Comparison of ENCODE assay signal across 9 cellular contexts in the genomic region with DNA sequence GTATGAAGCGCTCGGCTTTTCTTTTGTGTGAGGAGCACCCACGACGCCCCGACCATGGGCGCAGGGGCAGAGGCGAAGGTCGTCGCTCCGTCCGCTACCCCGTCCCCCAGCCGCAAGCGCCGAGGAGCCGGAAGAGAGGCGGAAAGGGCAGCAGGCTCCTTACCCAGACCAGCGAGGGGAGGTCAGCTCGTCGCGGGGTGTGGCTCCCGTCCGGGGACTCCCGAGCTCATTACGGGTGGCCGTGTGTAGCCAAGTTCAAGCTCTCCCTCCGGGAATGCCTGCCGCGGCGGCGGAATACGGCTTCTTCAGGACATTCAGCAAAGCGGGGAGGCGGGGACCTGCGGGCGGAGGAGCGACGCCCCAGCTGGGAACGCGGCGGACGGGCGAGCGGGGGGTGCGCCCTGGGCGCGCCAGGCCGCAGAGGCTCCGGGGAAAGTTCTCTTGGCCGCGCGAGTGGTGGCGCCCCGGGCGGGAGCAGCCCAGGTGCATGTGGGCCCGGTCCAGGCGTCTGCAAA. TPM values are rescaled to one million over a fixed set of nuclear protein-coding genes. Genes with fewer than 3 reads are reported as not detected.
DNase-seq lines count a peak whose midpoint lies in the region; ATAC-seq, FAIRE-seq and TF ChIP-seq lines count a peak whose summit lies in the region.
"Had no signal": no experiment of that assay in that cellular context is flagged by ENCODE, and none has a peak within 500 bp of the region (broad histone marks: within the 10 kb centered on the region; RNA-seq: fewer than 3 reads in every experiment).

No MANE protein-coding gene starts in this region.

- peaks cover 9% of the 10 kb centered on the region for H3K4me1 Mint-ChIP-seq in astrocyte (ENCODE audit: low read depth, unreplicated experiment)

- ATAC-seq in HG02571 (IDR thresholded peaks at IDR 0.05; ENCODE audit: unreplicated experiment) (peak; percentile 37), sciatic nerve (peak; percentile 80)

- H3K27ac Mint-ChIP-seq in astrocyte (ENCODE audit: unreplicated experiment): no peak overlapping the region

- H3K9me3 ChIP-seq in MM.1S (replicated peaks; ENCODE audit: insufficient read depth, low read length) (no peaks in the 10 kb centered on the region), astrocyte (ENCODE audit: insufficient read depth, low read depth, low read length) (no peaks in the 10 kb centered on the region), iPS DF 6.9 (ENCODE audit: control insufficient read depth, insufficient read depth, low read length) (no peaks in the 10 kb centered on the region)

- H3K36me3 Mint-ChIP-seq in astrocyte (ENCODE audit: low read depth, unreplicated experiment): no peaks in the 10 kb centered on the region

- H3K4me2 ChIP-seq in MM.1S (ENCODE audit: low read depth, low read length) (peak overlapping the region; percentile 90), astrocyte (ENCODE audit: low read length) (peak overlapping the region; percentile 79)

- H3K27me3 Mint-ChIP-seq in astrocyte (ENCODE audit: low read depth, unreplicated experiment): peaks cover 8% of the 10 kb centered on the region

- no peak for FAIRE-seq in astrocyte (lab: Jason Lieb, UNC)

- H3K4me3 Mint-ChIP-seq in astrocyte (ENCODE audit: unreplicated experiment): peak overlapping the region; percentile 85

- H3K4me3 ChIP-seq in GM08714 (ENCODE audit: low read length): peak overlapping the region; percentile 52; the same call in 1 of the 2 replicates
- peak overlapping the region; percentile 80 for H3K4me3 ChIP-seq in MM.1S (ENCODE audit: low read length)
- H3K4me3 ChIP-seq in astrocyte (ENCODE audit: insufficient read depth, low read depth, low read length): peak overlapping the region; percentile 50
- peak overlapping the region; percentile 97 for H3K4me3 ChIP-seq in iPS DF 6.9 (ENCODE audit: low read length)

- H3K9me3 Mint-ChIP-seq in astrocyte (ENCODE audit: unreplicated experiment): no peaks in the 10 kb centered on the region

- intact Hi-C loops in sciatic nerve (cut with DNase I): loop anchor here (10.0 kb wide), 1 partner anchor 205 kb away; no protein-coding TSS in a partner anchor

- no peaks in the 10 kb centered on the region for H3K79me2 ChIP-seq in MM.1S (ENCODE audit: low read length)
- no peaks in the 10 kb centered on the region for H3K79me2 ChIP-seq in astrocyte (ENCODE audit: insufficient read depth, low read length)

- DNase-seq in A172 (ENCODE audit: low spot score) (peak; percentile 18), MM.1S (peak; percentile 61), astrocyte (ENCODE audit: low read depth) (no peak), iPS DF 6.9 (ENCODE audit: low read depth, low spot score) (no peak), sciatic nerve (ENCODE audit: low spot score) (peak; percentile 72), middle frontal gyrus (ENCODE audit: extremely low spot score, low spot score) (no peak)

- H4K20me1 ChIP-seq in MM.1S (ENCODE audit: insufficient read depth, low read length) (no peaks in the 10 kb centered on the region), astrocyte (ENCODE audit: insufficient read depth, low read length) (no peaks in the 10 kb centered on the region)

- H3K27me3 ChIP-seq in MM.1S (replicated peaks; ENCODE audit: insufficient read depth, low read length): 0 out of 2 replicates have a peak, but pooled peaks cover 6% of the 10 kb centered on the region
- peaks cover 16% of the 10 kb centered on the region for H3K27me3 ChIP-seq in astrocyte (ENCODE audit: insufficient read depth, low read length)
- H3K27me3 ChIP-seq in iPS DF 6.9 (ENCODE audit: control insufficient read depth, insufficient read depth, low read length): peaks cover 10% of the 10 kb centered on the region; the same call in 1 of the 2 replicates

- H2AFZ ChIP-seq in MM.1S (ENCODE audit: low read length) (peak overlapping the region; percentile 92), astrocyte (ENCODE audit: low read depth, low read length) (peak overlapping the region; percentile 98)

- H3K36me3 ChIP-seq in MM.1S (replicated peaks; ENCODE audit: insufficient read depth, low read length): no peaks in the 10 kb centered on the region
- H3K36me3 ChIP-seq in astrocyte (ENCODE audit: insufficient read depth, low read length): no peaks in the 10 kb centered on the region
- H3K36me3 ChIP-seq in iPS DF 6.9 (ENCODE audit: control insufficient read depth, insufficient read depth, low read length): no peaks in the 10 kb centered on the region

- WGBS in iPS DF 6.9 (ENCODE audit: insufficient coverage, insufficient read length): no CpG with 5 or more reads among the region's 57 CpGs

- TF ChIP-seq CTCF in MM.1S (IDR thresholded peaks at IDR 0.05; ENCODE audit: low read length): no peak
- no peak for TF ChIP-seq CTCF in astrocyte (IDR thresholded peaks at IDR 0.05; ENCODE audit: insufficient read depth, low read depth, low read length)

- H3K9me2 ChIP-seq in MM.1S (replicated peaks; ENCODE audit: insufficient read depth, low read length): no peaks in the 10 kb centered on the region

- no peak overlapping the region for H3K27ac ChIP-seq in MM.1S (ENCODE audit: low read length)
- no peak overlapping the region for H3K27ac ChIP-seq in astrocyte (ENCODE audit: low read depth, low read length)
- H3K27ac ChIP-seq in iPS DF 6.9 (ENCODE audit: low read length): no peak overlapping the region

- H3K9ac ChIP-seq in MM.1S (ENCODE audit: low read length): peak overlapping the region; percentile 30; the same call in 1 of the 2 replicates
- peak overlapping the region; percentile 26 for H3K9ac ChIP-seq in astrocyte (ENCODE audit: low read length)

- no peaks in the 10 kb centered on the region for H3K4me1 ChIP-seq in MM.1S (ENCODE audit: low read length)
- H3K4me1 ChIP-seq in astrocyte (ENCODE audit: insufficient read depth, low read length): peaks cover 7% of the 10 kb centered on the region
- H3K4me1 ChIP-seq in iPS DF 6.9 (ENCODE audit: control insufficient read depth, insufficient read depth, low read length): no peaks in the 10 kb centered on the region

- peaks cover 17% of the 10 kb centered on the region for H3F3A ChIP-seq in MM.1S (ENCODE audit: insufficient read depth, low read length)

RNA-seq across cellular contexts. Expression of a gene that starts 0.6 kb away (rescaled TPM):
- 1.2 and 2.2 TPM in 2 replicates for total RNA-seq in A172 (2014; rRNA removed; shearing (Covaris generic))
- 8.2 and 11.1 TPM in 2 replicates for total RNA-seq in astrocyte
- 29.4 TPM for total RNA-seq in sciatic nerve
- total RNA-seq: HT1080 had no signal

Comparison
In these comparisons a context has a peak if more than half of its experiments do, and no peak if none do; other contexts are left out.
1. DNase-seq: peak in A172 (single experiment), MM.1S (single experiment) and sciatic nerve (single experiment); none in astrocyte (single experiment), iPS DF 6.9 (single experiment) and middle frontal gyrus (single experiment).
2. Peak in every context shown above with its lines, with median percentiles within 50 percentile points of each other: H3K4me3 ChIP-seq.